2 cellular contexts compared by ENCODE assay signal in the genomic region with DNA sequence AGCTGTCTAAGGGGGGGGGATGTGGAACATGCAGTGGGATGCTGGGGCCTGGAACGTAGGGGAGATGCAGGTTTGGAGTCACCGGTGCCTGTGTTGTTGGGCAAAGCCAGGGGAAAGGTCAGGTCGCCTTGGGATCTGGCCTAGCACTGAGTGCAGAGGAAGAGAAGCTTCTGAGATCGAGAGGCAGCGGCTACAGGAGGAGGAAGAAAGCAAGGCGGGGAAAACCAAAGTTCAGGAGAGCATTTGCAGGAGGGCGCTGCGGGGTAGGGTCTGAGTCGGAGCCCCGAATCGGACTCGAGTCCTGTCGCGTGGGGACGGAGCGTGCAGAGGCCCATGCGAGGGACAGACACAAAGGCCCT.
TF ChIP-seq lines count a peak whose summit lies in the region.

No MANE protein-coding gene starts in this region.

TF ChIP-seq in SK-N-SH, 30 proteins besides CTCF, POLR2A, EP300 and RAD21 (continued from another document):
- TF ChIP-seq, protein P1, sequence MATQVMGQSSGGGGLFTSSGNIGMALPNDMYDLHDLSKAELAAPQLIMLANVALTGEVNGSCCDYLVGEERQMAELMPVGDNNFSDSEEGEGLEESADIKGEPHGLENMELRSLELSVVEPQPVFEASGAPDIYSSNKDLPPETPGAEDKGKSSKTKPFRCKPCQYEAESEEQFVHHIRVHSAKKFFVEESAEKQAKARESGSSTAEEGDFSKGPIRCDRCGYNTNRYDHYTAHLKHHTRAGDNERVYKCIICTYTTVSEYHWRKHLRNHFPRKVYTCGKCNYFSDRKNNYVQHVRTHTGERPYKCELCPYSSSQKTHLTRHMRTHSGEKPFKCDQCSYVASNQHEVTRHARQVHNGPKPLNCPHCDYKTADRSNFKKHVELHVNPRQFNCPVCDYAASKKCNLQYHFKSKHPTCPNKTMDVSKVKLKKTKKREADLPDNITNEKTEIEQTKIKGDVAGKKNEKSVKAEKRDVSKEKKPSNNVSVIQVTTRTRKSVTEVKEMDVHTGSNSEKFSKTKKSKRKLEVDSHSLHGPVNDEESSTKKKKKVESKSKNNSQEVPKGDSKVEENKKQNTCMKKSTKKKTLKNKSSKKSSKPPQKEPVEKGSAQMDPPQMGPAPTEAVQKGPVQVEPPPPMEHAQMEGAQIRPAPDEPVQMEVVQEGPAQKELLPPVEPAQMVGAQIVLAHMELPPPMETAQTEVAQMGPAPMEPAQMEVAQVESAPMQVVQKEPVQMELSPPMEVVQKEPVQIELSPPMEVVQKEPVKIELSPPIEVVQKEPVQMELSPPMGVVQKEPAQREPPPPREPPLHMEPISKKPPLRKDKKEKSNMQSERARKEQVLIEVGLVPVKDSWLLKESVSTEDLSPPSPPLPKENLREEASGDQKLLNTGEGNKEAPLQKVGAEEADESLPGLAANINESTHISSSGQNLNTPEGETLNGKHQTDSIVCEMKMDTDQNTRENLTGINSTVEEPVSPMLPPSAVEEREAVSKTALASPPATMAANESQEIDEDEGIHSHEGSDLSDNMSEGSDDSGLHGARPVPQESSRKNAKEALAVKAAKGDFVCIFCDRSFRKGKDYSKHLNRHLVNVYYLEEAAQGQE (IDR thresholded peaks at IDR 0.05; ENCODE audit: low read depth, low read length): no peak
- no peak for TF ChIP-seq GATA2 (CRISPR knock-in tag; IDR thresholded peaks at IDR 0.05)
- TF ChIP-seq, protein P2, sequence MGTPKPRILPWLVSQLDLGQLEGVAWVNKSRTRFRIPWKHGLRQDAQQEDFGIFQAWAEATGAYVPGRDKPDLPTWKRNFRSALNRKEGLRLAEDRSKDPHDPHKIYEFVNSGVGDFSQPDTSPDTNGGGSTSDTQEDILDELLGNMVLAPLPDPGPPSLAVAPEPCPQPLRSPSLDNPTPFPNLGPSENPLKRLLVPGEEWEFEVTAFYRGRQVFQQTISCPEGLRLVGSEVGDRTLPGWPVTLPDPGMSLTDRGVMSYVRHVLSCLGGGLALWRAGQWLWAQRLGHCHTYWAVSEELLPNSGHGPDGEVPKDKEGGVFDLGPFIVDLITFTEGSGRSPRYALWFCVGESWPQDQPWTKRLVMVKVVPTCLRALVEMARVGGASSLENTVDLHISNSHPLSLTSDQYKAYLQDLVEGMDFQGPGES (IDR thresholded peaks at IDR 0.05; ENCODE audit: low read depth, low read length): no peak
- no peak for TF ChIP-seq SMC3 (IDR thresholded peaks at IDR 0.05; ENCODE audit: low read depth, low read length)
- TF ChIP-seq NFIC (IDR thresholded peaks at IDR 0.05; ENCODE audit: borderline replicate concordance): no peak
- no peak for TF ChIP-seq SIN3A (IDR thresholded peaks at IDR 0.05; ENCODE audit: borderline replicate concordance, low read depth, low read length)

TF ChIP-seq in SK-N-SH treated with all-trans-retinoic acid at 6 μM for 48 hours, 23 proteins besides CTCF, POLR2A, EP300 and RAD21 (continued from another document):
- no peak for TF ChIP-seq ARNTL (CRISPR knock-in tag; IDR thresholded peaks at IDR 0.05; ENCODE audit: borderline replicate concordance, low read depth)
